ENCODE assay signal across 28 cellular contexts in the genomic region with DNA sequence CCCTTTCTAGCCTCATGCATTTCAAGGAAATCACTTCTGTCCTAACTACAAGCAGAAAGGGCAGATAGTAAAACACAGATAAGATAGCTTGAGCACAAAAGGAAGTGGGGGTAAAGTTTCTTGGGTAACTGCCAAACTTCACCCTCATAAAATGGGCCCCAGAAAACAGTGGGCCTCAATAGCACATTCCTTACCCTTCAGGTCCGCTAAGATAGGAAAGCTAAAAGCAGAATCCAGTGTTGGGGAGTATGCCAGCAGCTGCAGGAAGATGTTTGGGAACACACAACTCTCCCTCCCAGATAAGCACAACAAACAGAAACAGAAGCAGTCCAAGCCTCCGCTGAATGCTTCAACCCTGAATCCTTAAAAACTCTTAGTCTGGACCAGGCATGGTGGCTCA.
"Had no signal": no experiment of that assay in that cellular context is flagged by ENCODE, and none has a peak within 500 bp of the region (broad histone marks: within the 10 kb centered on the region; RNA-seq: fewer than 3 reads in every experiment).

No MANE protein-coding gene starts in this region.

- H3K27me3 ChIP-seq: breast epithelium, esophagus muscularis mucosa, thyroid gland, upper lobe of left lung, vagina had no signal

- H3K9me3 ChIP-seq: breast epithelium, esophagus muscularis mucosa, thyroid gland, upper lobe of left lung, vagina had no signal

- H3K4me1 ChIP-seq: breast epithelium, esophagus muscularis mucosa, thyroid gland, upper lobe of left lung, vagina had no signal

- H3K36me3 ChIP-seq: breast epithelium, esophagus muscularis mucosa, thyroid gland, upper lobe of left lung, vagina had no signal

- ATAC-seq: activated naive CD8-positive, alpha-beta T cell treated with anti-CD3 and anti-CD28 coated beads, Interleukin-2, amount 50 U/mL, for 24 hours; left cardiac atrium; natural killer cell treated with Interleukin-12 subunit alpha and Interleukin-12 subunit beta and Interleukin-15 and Interleukin-18, amount 100 ng/mL, for 72 hours; sciatic nerve; stimulated activated memory B cell treated with anti-CD40 and anti-IgM and Interleukin-4, amounts not matched to agents 10 μg/mL and 1 μg/mL and 100 μg/mL, for 72 hours; stimulated activated naive CD8-positive, alpha-beta T cell treated with anti-CD3 and anti-CD28 coated beads, Interleukin-15, amount 100 ng/mL, for 72 hours; WTC11 had no signal

- H3K4me3 ChIP-seq: breast epithelium, esophagus muscularis mucosa, skin epidermis, thyroid gland, upper lobe of left lung, vagina had no signal

- H3K27ac ChIP-seq: breast epithelium, esophagus muscularis mucosa, skin epidermis, thyroid gland, upper lobe of left lung, vagina had no signal

- FAIRE-seq: colon, frontal cortex, keratinocyte had no signal

- DNase-seq: activated CD4-positive, alpha-beta memory T cell treated with anti-CD3 and anti-CD28 coated beads, Interleukin-2, amount 10 ng/mL, durations not matched to agents 7 days and 5 days; activated CD4-positive, alpha-beta T cell treated with anti-CD3 and anti-CD28 coated beads for 1 hour; activated CD4-positive, alpha-beta T cell treated with anti-CD3 and anti-CD28 coated beads, Interleukin-2, amount 10 ng/mL, durations not matched to agents 7 days and 5 days; activated naive CD8-positive, alpha-beta T cell treated with anti-CD3 and anti-CD28 coated beads, Interleukin-2, amount 50 U/mL, for 24 hours; activated T-cell treated with anti-CD3 and anti-CD28 coated beads, Interleukin-2, amount 50 U/mL, for 48 hours; dermis blood vessel endothelial cell; effector CD4-positive, alpha-beta T cell; left cardiac atrium; mammary epithelial cell; stimulated activated CD4-positive, alpha-beta T cell treated with anti-CD3 and anti-CD28 coated beads, Interleukin-1b, Interleukin-23, amount 100 ng/mL, for 48 hours; stimulated activated CD4-positive, alpha-beta T cell treated with anti-CD3 and anti-CD28 coated beads, Interleukin-4, amount 100 ng/mL, for 4 hours; stimulated activated CD8-positive, alpha-beta memory T cell treated with anti-CD3 and anti-CD28 coated beads, Interleukin-4, amount 100 ng/mL, for 48 hours; stimulated activated naive CD8-positive, alpha-beta T cell treated with anti-CD3 and anti-CD28 coated beads, Interleukin-15, amount 100 ng/mL, for 72 hours; substantia nigra; T-helper 2 cell; thyroid gland; upper lobe of left lung had no signal
